ENCODE assay signal across 1 cellular context in the genomic region with DNA sequence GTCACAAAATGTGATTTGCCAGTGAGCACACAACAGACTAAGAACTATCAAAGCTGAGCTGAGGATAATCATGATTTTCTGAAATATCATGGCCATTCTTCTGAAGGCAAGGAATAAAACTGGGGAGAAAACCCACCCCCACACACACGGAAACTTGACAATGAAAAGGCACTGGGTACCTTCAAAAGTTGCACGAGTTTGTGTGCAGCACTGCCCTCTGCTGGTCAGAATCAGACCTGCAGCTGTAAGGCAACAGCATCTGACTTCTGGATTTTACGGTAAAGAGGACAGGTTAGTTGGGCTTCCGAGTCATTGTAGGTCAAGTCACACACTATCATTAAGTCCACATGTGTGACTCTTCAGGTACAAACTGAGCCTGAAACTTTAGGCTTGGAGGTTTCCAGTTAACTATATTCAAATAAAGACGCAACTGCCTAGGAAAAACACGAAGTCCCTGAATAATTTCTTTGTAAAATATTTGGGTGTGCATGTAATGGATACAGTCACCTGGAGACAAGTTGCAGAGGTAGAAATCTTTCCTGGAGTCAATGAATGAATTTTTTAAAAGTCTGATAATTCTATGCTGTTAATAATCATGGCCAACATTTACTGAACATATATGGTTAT.
TF ChIP-seq lines count a peak whose summit lies in the region.

No MANE protein-coding gene starts in this region.

TF ChIP-seq in HCT116, 20 proteins besides CTCF, POLR2A, EP300 and RAD21 (continued from another document):
- TF ChIP-seq, protein P1, sequence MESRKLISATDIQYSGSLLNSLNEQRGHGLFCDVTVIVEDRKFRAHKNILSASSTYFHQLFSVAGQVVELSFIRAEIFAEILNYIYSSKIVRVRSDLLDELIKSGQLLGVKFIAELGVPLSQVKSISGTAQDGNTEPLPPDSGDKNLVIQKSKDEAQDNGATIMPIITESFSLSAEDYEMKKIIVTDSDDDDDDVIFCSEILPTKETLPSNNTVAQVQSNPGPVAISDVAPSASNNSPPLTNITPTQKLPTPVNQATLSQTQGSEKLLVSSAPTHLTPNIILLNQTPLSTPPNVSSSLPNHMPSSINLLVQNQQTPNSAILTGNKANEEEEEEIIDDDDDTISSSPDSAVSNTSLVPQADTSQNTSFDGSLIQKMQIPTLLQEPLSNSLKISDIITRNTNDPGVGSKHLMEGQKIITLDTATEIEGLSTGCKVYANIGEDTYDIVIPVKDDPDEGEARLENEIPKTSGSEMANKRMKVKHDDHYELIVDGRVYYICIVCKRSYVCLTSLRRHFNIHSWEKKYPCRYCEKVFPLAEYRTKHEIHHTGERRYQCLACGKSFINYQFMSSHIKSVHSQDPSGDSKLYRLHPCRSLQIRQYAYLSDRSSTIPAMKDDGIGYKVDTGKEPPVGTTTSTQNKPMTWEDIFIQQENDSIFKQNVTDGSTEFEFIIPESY (IDR thresholded peaks at IDR 0.05; ENCODE audit: extremely low read depth, insufficient replicate concordance, low read length): no peak
- TF ChIP-seq FOSL1 (IDR thresholded peaks at IDR 0.05; ENCODE audit: low read depth) (no peak), JUND (IDR thresholded peaks at IDR 0.05) (no peak), YY1 (IDR thresholded peaks at IDR 0.05; ENCODE audit: extremely low read depth, insufficient replicate concordance, low read depth, low read length) (no peak), CBX3 (IDR thresholded peaks at IDR 0.05; ENCODE audit: low read depth) (peak; percentile 44; the same call in 1 of the 2 replicates), EGR1 (IDR thresholded peaks at IDR 0.05; ENCODE audit: low read depth) (0 out of 2 replicates have a peak, but pooled peaks have one; percentile 15), ZNF274 (IDR thresholded peaks at IDR 0.05; ENCODE audit: low read depth, low read length) (no peak)
